Comparison of ENCODE assay signal across 13 cellular contexts in the genomic region with DNA sequence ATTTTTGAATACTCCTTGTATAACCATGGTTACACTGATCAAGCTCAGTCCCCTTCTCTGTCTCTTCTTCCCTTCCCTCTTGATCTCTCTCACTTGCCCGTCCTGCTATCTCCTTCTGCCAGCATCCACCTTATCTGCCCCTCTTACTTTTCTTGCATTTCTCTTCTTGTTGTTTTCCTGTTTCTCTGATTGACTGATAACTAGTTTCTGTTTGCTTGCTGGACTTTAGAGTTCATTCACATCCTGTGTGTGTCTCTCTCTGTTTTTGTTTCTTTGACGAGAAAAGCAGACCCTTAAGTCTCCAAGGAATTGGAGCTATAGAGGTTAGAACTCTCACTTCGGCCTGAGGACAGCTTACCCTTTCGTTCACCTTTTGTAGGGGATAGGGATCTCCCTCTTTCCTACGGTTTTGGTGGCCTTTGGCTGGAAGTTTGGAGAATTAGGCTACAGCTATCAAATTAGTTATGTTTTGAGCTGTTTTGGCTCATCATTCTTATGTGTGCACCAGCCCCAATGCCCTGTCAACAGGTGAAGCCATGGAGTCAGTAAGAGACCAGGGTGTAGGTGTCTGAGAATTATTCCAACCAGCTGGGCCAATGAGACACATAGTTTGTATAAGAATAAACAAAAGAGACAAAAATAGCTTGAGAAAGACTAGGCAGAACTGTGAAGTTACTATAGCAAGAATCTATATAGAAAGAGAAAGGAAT.
DNase-seq lines count a peak whose midpoint lies in the region; ATAC-seq and TF ChIP-seq lines count a peak whose summit lies in the region.
"Had no signal": no experiment of that assay in that cellular context is flagged by ENCODE, and none has a peak within 500 bp of the region (broad histone marks: within the 10 kb centered on the region; RNA-seq: fewer than 3 reads in every experiment).

No MANE protein-coding gene starts in this region.

- ATAC-seq in GM19452 (IDR thresholded peaks at IDR 0.05; ENCODE audit: unreplicated experiment) (peak; percentile 53), HG02798 (IDR thresholded peaks at IDR 0.05; ENCODE audit: poor library complexity, unreplicated experiment) (peak; percentile 47), HG03439 (IDR thresholded peaks at IDR 0.05; ENCODE audit: unreplicated experiment) (peak; percentile 38)
- ATAC-seq: left lung; PC-3; stimulated activated memory B cell treated with anti-CD40 and anti-IgM and Interleukin-4, amounts not matched to agents 10 μg/mL and 1 μg/mL and 100 μg/mL, for 72 hours had no signal

- DNase-seq in GM13977 (ENCODE audit: low spot score) (peak; percentile 19), SIG-M5 (lab: John Stamatoyannopoulos, UW) (no peak), NCI-H1092 treated with DMSO at 0.1 percent for 48 hours (lab: John Stamatoyannopoulos, UW) (no peak), superior temporal gyrus (ENCODE audit: extremely low spot score) (no peak)
- no peak for DNase-seq in effector CD8-positive, alpha-beta T cell (lab: John Stamatoyannopoulos, UW)
- DNase-seq: dermis blood vessel endothelial cell, DMS79 treated with DMSO at 0.1 percent for 48 hours, left lung, PC-3 had no signal

- in situ Hi-C loops in GM13977 (cut with MboI; ENCODE audit: low pct_unique_long_range_greater_than_20kb, low sequenced_read_pairs, unreplicated experiment), result no loop called here

- TF ChIP-seq CTCF in GM13977 (IDR thresholded peaks at IDR 0.05; ENCODE audit: extremely low read depth, insufficient read depth, missing control alignments), result no peak
